8 cellular contexts compared by ENCODE assay signal in the genomic region with DNA sequence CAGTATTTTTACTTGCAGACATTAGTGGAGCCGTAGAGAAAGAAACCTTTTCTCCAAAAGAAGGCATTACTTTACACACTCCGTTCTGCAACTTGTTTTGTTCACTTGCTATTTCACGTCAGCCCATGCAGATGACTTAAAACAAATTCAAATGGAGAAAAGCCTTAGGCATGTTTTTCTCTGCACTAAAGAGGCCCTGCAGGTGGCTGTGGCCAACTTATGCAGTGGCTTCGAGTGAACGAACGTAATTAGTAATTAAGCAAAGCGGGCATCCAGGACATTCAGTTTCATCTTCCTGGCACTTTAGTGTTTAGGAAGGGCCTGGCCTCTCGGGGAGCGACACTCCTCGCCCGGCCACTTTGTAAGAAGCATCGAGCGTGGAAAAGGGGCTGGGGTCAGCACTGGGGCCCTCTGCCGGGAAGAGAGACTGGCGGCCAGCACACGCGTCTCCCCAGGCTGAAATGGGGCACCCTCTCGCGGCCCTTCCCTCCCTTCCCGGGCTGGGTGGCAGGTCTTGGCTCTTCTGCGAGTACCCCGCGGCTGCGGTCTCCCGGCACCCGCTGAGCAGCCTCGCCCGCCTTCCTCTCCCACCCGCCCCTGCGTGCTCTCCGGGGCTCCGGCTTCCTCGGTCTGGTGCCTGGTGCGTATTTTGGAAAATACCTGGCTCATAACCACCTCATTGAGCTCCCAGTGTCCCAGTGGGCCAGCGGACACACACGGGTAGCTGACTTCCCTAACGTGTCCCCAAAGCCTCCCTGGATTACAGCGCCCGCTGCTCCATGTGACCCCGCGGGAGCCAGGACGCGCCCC. TPM values are rescaled to one million over a fixed set of nuclear protein-coding genes. Genes with fewer than 3 reads are reported as not detected.
DNase-seq lines count a peak whose midpoint lies in the region; ATAC-seq, FAIRE-seq and TF ChIP-seq lines count a peak whose summit lies in the region.

No MANE protein-coding gene starts in this region.

- peak overlapping the region; percentile 82 for H3K9ac ChIP-seq in HUES64 (ENCODE audit: low read depth, low read length)

- 2% methylated on average over 43 of the region's 43 CpGs for WGBS in HUES64

- H3K27me3 ChIP-seq in HUES64 (ENCODE audit: insufficient read depth, low read length) (no peaks in the 10 kb centered on the region), bronchial epithelial cell (ENCODE audit: control insufficient read depth, insufficient read depth, low read length) (no peaks in the 10 kb centered on the region), layer of hippocampus (ENCODE audit: control insufficient read depth, insufficient read depth, low read length) (no peaks in the 10 kb centered on the region)

- no peak for FAIRE-seq in bronchial epithelial cell (lab: Jason Lieb, UNC)

- H3K27ac ChIP-seq in HUES64 (ENCODE audit: low read depth, low read length) = peak overlapping the region; percentile 93
- H3K27ac ChIP-seq in layer of hippocampus (ENCODE audit: low read depth, low read length) = peak overlapping the region; percentile 96

- H3K4me3 ChIP-seq in GM08714 (ENCODE audit: low read length) (peak overlapping the region; percentile 80), HUES64 (ENCODE audit: low read length) (peak overlapping the region; percentile 78), bronchial epithelial cell (ENCODE audit: low read depth, low read length) (peak overlapping the region; percentile 76)

- peaks cover 22% of the 10 kb centered on the region for H3K4me1 ChIP-seq in HUES64 (ENCODE audit: insufficient read depth, low read length)

- no peaks in the 10 kb centered on the region for H3K36me3 ChIP-seq in HUES64 (ENCODE audit: insufficient read depth, low read length)
- H3K36me3 ChIP-seq in bronchial epithelial cell (ENCODE audit: control insufficient read depth, insufficient read depth, low read length) = no peaks in the 10 kb centered on the region

- H3K9me3 ChIP-seq in HUES64 (ENCODE audit: insufficient read depth, low read depth, low read length) = no peaks in the 10 kb centered on the region

- no peak for TF ChIP-seq CTCF in bronchial epithelial cell (IDR thresholded peaks at IDR 0.05; ENCODE audit: insufficient read depth, low read length, severe bottlenecking)

- ATAC-seq in GM21529 (IDR thresholded peaks at IDR 0.05; ENCODE audit: unreplicated experiment) = peak; percentile 32

- peak; percentile 36 for DNase-seq in T-helper 9 cell
- peak; percentile 14 for DNase-seq in bronchial epithelial cell (ENCODE audit: low read depth)
- DNase-seq in stimulated activated CD4-positive, alpha-beta T cell treated with anti-CD3 and anti-CD28 coated beads, TNF-alpha, amount 100 ng/mL, for 24 hours (ENCODE audit: low read depth in 3 of 3) = peak in 2 of 3 experiments; percentile 17 to 37
- no peak for DNase-seq in OCI-M1 (lab: John Stamatoyannopoulos, UW)

RNA-seq across cellular contexts. Expression of gene CYP4V2, which starts 0.7 kb away (rescaled TPM):
- 1.4 TPM for polyA plus RNA-seq in HUES64 (2013, experiment 1 of 2)
- 1.8 TPM for polyA plus RNA-seq in HUES64 (2013, experiment 2 of 2)
- 2.2 and 7.4 TPM in 2 replicates for total RNA-seq in bronchial epithelial cell

RNA-seq across cellular contexts. Expression of gene KLKB1, which starts 36.6 kb away (rescaled TPM):
- polyA plus RNA-seq in HUES64 (2013, experiment 1 of 2) = 6.3 TPM
- polyA plus RNA-seq in HUES64 (2013, experiment 2 of 2) = 5.5 TPM
- not detected in 2 replicates for total RNA-seq in bronchial epithelial cell
